ENCODE assay signal across 15 cellular contexts in the genomic region with DNA sequence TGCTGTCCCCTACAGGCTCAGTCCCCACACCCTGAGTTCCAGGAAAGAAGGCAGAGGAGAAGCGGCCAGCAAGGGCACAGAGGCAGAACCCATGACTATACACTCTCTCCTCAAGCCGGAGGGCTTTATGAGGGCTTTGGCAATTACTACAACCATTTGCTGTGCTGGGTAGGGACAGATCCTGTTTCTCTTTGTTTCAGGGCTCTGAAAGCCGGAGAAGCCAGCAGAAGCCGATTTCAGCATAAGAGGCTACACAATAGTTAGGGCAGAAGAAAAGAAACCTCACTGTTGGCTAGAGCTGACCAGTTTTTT. TPM values are rescaled to one million over a fixed set of nuclear protein-coding genes. Genes with fewer than 3 reads are reported as not detected.
DNase-seq lines count a peak whose midpoint lies in the region; ATAC-seq, FAIRE-seq and TF ChIP-seq lines count a peak whose summit lies in the region.
"Had no signal": no experiment of that assay in that cellular context is flagged by ENCODE, and none has a peak within 500 bp of the region (broad histone marks: within the 10 kb centered on the region; RNA-seq: fewer than 3 reads in every experiment).

No MANE protein-coding gene starts in this region.

- H2BK5ac ChIP-seq in mesendoderm (ENCODE audit: low read length): no peak overlapping the region

- TF ChIP-seq RAD21 in GM12878 (IDR thresholded peaks at IDR 0.05; ENCODE audit: insufficient read depth, low read depth, low read length): no peak

- POLR2A ChIA-PET in GM12878 (lab: Charles Lee): no interaction called here

- H3K27ac ChIP-seq in GM12878 (ENCODE audit: control insufficient read depth, insufficient read depth): no peak overlapping the region
- H3K27ac ChIP-seq in mesendoderm (ENCODE audit: low read depth, low read length): peak overlapping the region; percentile 69
- H3K27ac ChIP-seq in temporal lobe (ENCODE audit: low read depth, low read length): peak overlapping the region; percentile 4

- intact Hi-C loops in activated CD4-positive, alpha-beta T cell treated with anti-CD3 and anti-CD28 coated beads, Interleukin-2, amount 10 ng/mL, durations not matched to agents 24 days and 14 days (cut with micrococcal nuclease): no loop called here
- intact Hi-C loops in GM12878 (cut with micrococcal nuclease; ENCODE audit: unreplicated experiment): no loop called here

- peak overlapping the region; percentile 73 for H3K56ac ChIP-seq in mesendoderm (ENCODE audit: low read length)

- H4K20me1 ChIP-seq in GM12878 (ENCODE audit: control insufficient read depth, insufficient read depth): no peaks in the 10 kb centered on the region

- ATAC-seq in GM12878: no peak
- ATAC-seq in GM21360 (IDR thresholded peaks at IDR 0.05; ENCODE audit: unreplicated experiment): no peak
- ATAC-seq in HG02678 (IDR thresholded peaks at IDR 0.05; ENCODE audit: unreplicated experiment): no peak
- ATAC-seq: natural killer cell had no signal

- H2AK5ac ChIP-seq in mesendoderm (ENCODE audit: low read length): no peak overlapping the region

- H3K18ac ChIP-seq in mesendoderm (ENCODE audit: low read length): no peak overlapping the region

- no peak overlapping the region for H3K4me3 ChIP-seq in GM12878
- no peak overlapping the region for H3K4me3 ChIP-seq in mesendoderm (ENCODE audit: low read length)

- H3K4me1 Mint-ChIP-seq in activated CD4-positive, alpha-beta T cell treated with anti-CD3 and anti-CD28 coated beads, Interleukin-2, amount 10 ng/mL, durations not matched to agents 24 days and 14 days: peaks cover 6% of the 10 kb centered on the region

- H3K4ac ChIP-seq in mesendoderm (ENCODE audit: low read depth, low read length): no peak overlapping the region

- peaks cover 20% of the 10 kb centered on the region for H3K4me1 ChIP-seq in GM12878 (ENCODE audit: control insufficient read depth, insufficient read depth, low read length)
- H3K4me1 ChIP-seq in mesendoderm (ENCODE audit: control insufficient read depth, low read depth, low read length): peaks cover 4% of the 10 kb centered on the region

- H3K27me3 ChIP-seq in GM12878 (replicated peaks in 1 of 2; ENCODE audit: control insufficient read depth in 2 of 2, insufficient read depth in 2 of 2, low read length in 1 of 2) (no peaks in the 10 kb centered on the region), mesendoderm (ENCODE audit: insufficient read depth, low read length, poor library complexity) (no peaks in the 10 kb centered on the region)

- H3K9ac ChIP-seq in GM12878 (ENCODE audit: control insufficient read depth, insufficient read depth, low read length) (no peak overlapping the region), mesendoderm (ENCODE audit: low read length) (peak overlapping the region; percentile 53)

- RAD21 ChIA-PET in GM12878 (lab: Charles Lee; ENCODE audit: unreplicated experiment): interaction anchor here (1.4 kb wide), 1 partner anchor 59 kb away, joined by 3 read pairs; no protein-coding TSS in a partner anchor

- no peaks in the 10 kb centered on the region for H3K9me3 Mint-ChIP-seq in activated CD4-positive, alpha-beta T cell treated with anti-CD3 and anti-CD28 coated beads, Interleukin-2, amount 10 ng/mL, durations not matched to agents 24 days and 14 days
- H3K9me3 Mint-ChIP-seq: natural killer cell had no signal

- no peak overlapping the region for H2BK120ac ChIP-seq in mesendoderm (ENCODE audit: low read depth, low read length)

- H3K27me3 Mint-ChIP-seq in activated CD4-positive, alpha-beta T cell treated with anti-CD3 and anti-CD28 coated beads, Interleukin-2, amount 10 ng/mL, durations not matched to agents 24 days and 14 days: no peaks in the 10 kb centered on the region

- no peak for DNase-seq in activated CD4-positive, alpha-beta T cell treated with anti-CD3 and anti-CD28 coated beads, Interleukin-2, amount 10 ng/mL, durations not matched to agents 24 days and 14 days
- no peak for DNase-seq in activated CD4-positive, alpha-beta T cell treated with anti-CD3 and anti-CD28 coated beads, Interleukin-2, amount 50 U/mL, for 4 hours
- no peak for DNase-seq in GM12878 (ENCODE audit: low read depth, low spot score)
- no peak for DNase-seq in mesendoderm
- no peak for DNase-seq in NCI-H1048 (lab: John Stamatoyannopoulos, UW)
- DNase-seq: activated T-cell treated with anti-CD3 and anti-CD28 coated beads, Interleukin-2, amount 50 U/mL, for 1 hour; DMS79 treated with DMSO at 0.1 percent for 48 hours; Kasumi-1; natural killer cell; stimulated activated CD4-positive, alpha-beta T cell treated with anti-CD3 and anti-CD28 coated beads, Interleukin-2, amount 100 ng/mL, for 48 hours had no signal

- H4K5ac ChIP-seq in mesendoderm (ENCODE audit: low read length): no peak overlapping the region

- in situ Hi-C loops in GM12878 (cut with MboI): no loop called here

- H3K9me3 ChIP-seq in GM12878 (replicated peaks; ENCODE audit: control insufficient read depth, insufficient read depth, low read length): no peaks in the 10 kb centered on the region

- no peak for FAIRE-seq in GM12878 (lab: Jason Lieb, UNC)

- no peak overlapping the region for H2AFZ ChIP-seq in GM12878 (ENCODE audit: control insufficient read depth, low read depth, low read length)

- peaks cover 34% of the 10 kb centered on the region for H3K36me3 Mint-ChIP-seq in activated CD4-positive, alpha-beta T cell treated with anti-CD3 and anti-CD28 coated beads, Interleukin-2, amount 10 ng/mL, durations not matched to agents 24 days and 14 days (ENCODE audit: low read depth)
- H3K36me3 Mint-ChIP-seq: natural killer cell had no signal

- no peak for TF ChIP-seq CTCF in GM12878 (IDR thresholded peaks at IDR 0.05 in 2 of 3, conservative IDR thresholded peaks at IDR 0.05 in 1 of 3; ENCODE audit: control insufficient read depth in 2 of 3, extremely low read depth in 1 of 3, insufficient read depth in 1 of 3, low read depth in 3 of 3, low read length in 3 of 3)

- no peak overlapping the region for H3K4me2 ChIP-seq in GM12878 (ENCODE audit: control insufficient read depth, insufficient read depth)
- H3K4me2 ChIP-seq in mesendoderm (ENCODE audit: low read length): no peak overlapping the region

- H2BK15ac ChIP-seq in mesendoderm (replicated peaks; ENCODE audit: low read depth): no peak overlapping the region

- H3K79me2 ChIP-seq in GM12878 (ENCODE audit: control insufficient read depth, insufficient read depth, low read length) (no peaks in the 10 kb centered on the region), mesendoderm (ENCODE audit: control insufficient read depth, insufficient read depth, low read length) (no peaks in the 10 kb centered on the region)

- TF ChIP-seq EP300 in GM12878 (IDR thresholded peaks at IDR 0.05; ENCODE audit: borderline replicate concordance in 1 of 2, control insufficient read depth in 1 of 2, low read depth in 2 of 2, low read length in 2 of 2): no peak

- peak overlapping the region; percentile 25 for H3K27ac Mint-ChIP-seq in activated CD4-positive, alpha-beta T cell treated with anti-CD3 and anti-CD28 coated beads, Interleukin-2, amount 10 ng/mL, durations not matched to agents 24 days and 14 days

- no TSS peak for BruUV-seq in GM12878 (replicated peaks; lab: Mats Ljungman, UMichigan)

- no peaks in the 10 kb centered on the region for H3K79me1 ChIP-seq in mesendoderm (ENCODE audit: low read length)

- WGBS in GM12878 (ENCODE audit: insufficient coverage, insufficient replicate concordance, low lambda C conversion rate, missing lambda C conversion rate): 92% methylated on average over 4 of the region's 4 CpGs
- WGBS in mesendoderm (ENCODE audit: extremely low coverage, insufficient coverage, low lambda C conversion rate): no CpG with 5 or more reads among the region's 4 CpGs

- no peak overlapping the region for H3K4me3 Mint-ChIP-seq in activated CD4-positive, alpha-beta T cell treated with anti-CD3 and anti-CD28 coated beads, Interleukin-2, amount 10 ng/mL, durations not matched to agents 24 days and 14 days
- H3K4me3 Mint-ChIP-seq: natural killer cell had no signal

- no peak overlapping the region for H4K8ac ChIP-seq in mesendoderm (ENCODE audit: low read depth, low read length)

- CTCF ChIA-PET in GM12878 (lab: Yijun Ruan, JAX): interaction anchor here (0.9 to 1.1 kb wide), 3 partner anchors 11 to 105 kb away, joined by 3 to 4 read pairs (median 3); no protein-coding TSS in a partner anchor

- SMC1A ChIA-PET in GM12878 (lab: Charles Lee; ENCODE audit: uncharacterized antibody, unreplicated experiment): no interaction called here

- H3K36me3 ChIP-seq in GM12878 (ENCODE audit: control insufficient read depth in 2 of 2, insufficient read depth in 2 of 2, low read length in 1 of 2) (peaks cover 20 to 23% of the 10 kb centered on the region in 2 experiments), mesendoderm (ENCODE audit: control insufficient read depth, insufficient read depth, low read length) (peaks cover 8% of the 10 kb centered on the region)

- 0 out of 2 replicates have a peak, but pooled peaks have one; percentile 21 for TF ChIP-seq POLR2A in GM12878 (IDR thresholded peaks at IDR 0.05; ENCODE audit: low read depth, low read length)

- no peak overlapping the region for H3K23ac ChIP-seq in mesendoderm (ENCODE audit: low read length)

RNA-seq across cellular contexts. Expression of a gene that starts 13.9 kb away (rescaled TPM):
- total RNA-seq in activated CD4-positive, alpha-beta T cell treated with anti-CD3 and anti-CD28 coated beads, Interleukin-2, amount 10 ng/mL, durations not matched to agents 24 days and 14 days: 3.3 TPM in 2 replicates
- 0.37 and 0.69 TPM in 2 replicates for total RNA-seq in GM12878 (2013; cell fraction: nucleolus; rRNA removed)
- total RNA-seq in GM12878 (2014; rRNA removed): 0.16 and 0.45 TPM in 2 replicates
- total RNA-seq in GM12878 (2014; rRNA removed; fragmentation: Illumina TruSeq; extraction: Trizol): 0.14 TPM in 1 of 2 replicates, not detected in the other
- 0.33 and 0.56 TPM in 2 replicates for total RNA-seq in GM12878 (2021)
- polyA plus RNA-seq in GM12878 (2011; ENCODE audit: low read depth): not detected
- 0.48 and 1.4 TPM in 2 replicates for polyA plus RNA-seq in GM12878 (2011; rRNA removed)
- polyA plus RNA-seq in GM12878 (2011; cell fraction: cytosol; rRNA removed): 2.5 TPM in 2 replicates
- polyA plus RNA-seq in GM12878 (2011; cell fraction: nucleus; rRNA removed): 3.4 and 4.4 TPM in 2 replicates
- polyA plus RNA-seq in GM12878 (2012): 0.27 and 0.37 TPM in 2 replicates
- polyA plus RNA-seq in GM12878 (2014; fragmentation: Illumina TruSeq; extraction: Trizol): 0.40 and 0.57 TPM in 2 replicates
- not detected for polyA plus RNA-seq in GM12878 (2014; fragmentation: Nextera tagmentation; extraction: Ambion mirVana)
- 0.44 and 0.63 TPM in 2 replicates for polyA plus RNA-seq in GM12878 (2014; rRNA removed)
- under 1 TPM; 0.72 to 0.96 TPM for polyA plus RNA-seq in GM12878 (2016; fragmentation: Nextera tagmentation; extraction: Ambion mirVana)
- 1.8 and 1.9 TPM in 2 replicates for polyA minus RNA-seq in GM12878 (2011; rRNA and poly(A)+ RNA removed)
- 0.73 and 1.6 TPM in 2 replicates for polyA minus RNA-seq in GM12878 (2011; cell fraction: cytosol; rRNA and poly(A)+ RNA removed)
- 1.5 and 2.7 TPM in 2 replicates for polyA minus RNA-seq in GM12878 (2011; cell fraction: nucleus; rRNA and poly(A)+ RNA removed)
- 10.4 TPM for polyA plus RNA-seq in mesendoderm (2013, experiment 1 of 2)
- polyA plus RNA-seq in mesendoderm (2013, experiment 2 of 2): 10.7 TPM
- total RNA-seq in temporal lobe: 0.25 TPM

RNA-seq across cellular contexts. Expression of a gene that starts 23.2 kb away (rescaled TPM):
- not detected in 2 replicates for total RNA-seq in activated CD4-positive, alpha-beta T cell treated with anti-CD3 and anti-CD28 coated beads, Interleukin-2, amount 10 ng/mL, durations not matched to agents 24 days and 14 days
- total RNA-seq in GM12878 (2013; cell fraction: nucleolus; rRNA removed): not detected in 2 replicates
- not detected in 2 replicates for total RNA-seq in GM12878 (2014; rRNA removed)
- not detected in 2 replicates for total RNA-seq in GM12878 (2014; rRNA removed; fragmentation: Illumina TruSeq; extraction: Trizol)
- not detected in 2 replicates for total RNA-seq in GM12878 (2021)
- polyA plus RNA-seq in GM12878 (2011; ENCODE audit: low read depth): not detected
- polyA plus RNA-seq in GM12878 (2011; rRNA removed): not detected in 2 replicates
- polyA plus RNA-seq in GM12878 (2011; cell fraction: cytosol; rRNA removed): not detected in 2 replicates
- polyA plus RNA-seq in GM12878 (2011; cell fraction: nucleus; rRNA removed): not detected in 2 replicates
- 0.07 TPM in 1 of 2 replicates, not detected in the other for polyA plus RNA-seq in GM12878 (2012)
- not detected in 2 replicates for polyA plus RNA-seq in GM12878 (2014; fragmentation: Illumina TruSeq; extraction: Trizol)
- not detected for polyA plus RNA-seq in GM12878 (2014; fragmentation: Nextera tagmentation; extraction: Ambion mirVana)
- polyA plus RNA-seq in GM12878 (2014; rRNA removed): not detected in 2 replicates
- not detected for polyA plus RNA-seq in GM12878 (2016; fragmentation: Nextera tagmentation; extraction: Ambion mirVana)
- polyA minus RNA-seq in GM12878 (2011; rRNA and poly(A)+ RNA removed): not detected in 2 replicates
- not detected in 2 replicates for polyA minus RNA-seq in GM12878 (2011; cell fraction: cytosol; rRNA and poly(A)+ RNA removed)
- polyA minus RNA-seq in GM12878 (2011; cell fraction: nucleus; rRNA and poly(A)+ RNA removed): not detected in 2 replicates
- polyA plus RNA-seq in mesendoderm (2013, experiment 1 of 2): 0.17 TPM
- polyA plus RNA-seq in mesendoderm (2013, experiment 2 of 2): 0.11 TPM
- not detected for total RNA-seq in temporal lobe
- total RNA-seq: A673, cerebellum had no signal

RNA-seq across cellular contexts. Expression of a gene that starts 31.7 kb away (rescaled TPM):
- total RNA-seq in activated CD4-positive, alpha-beta T cell treated with anti-CD3 and anti-CD28 coated beads, Interleukin-2, amount 10 ng/mL, durations not matched to agents 24 days and 14 days: not detected in 2 replicates
- total RNA-seq in GM12878 (2013; cell fraction: nucleolus; rRNA removed): not detected in 2 replicates
- total RNA-seq in GM12878 (2014; rRNA removed) (not detected in 2 replicates), GM12878 (2014; rRNA removed; fragmentation: Illumina TruSeq; extraction: Trizol) (not detected in 2 replicates), GM12878 (2021) (0.28 and 0.32 TPM in 2 replicates), temporal lobe (0.25 TPM)
- polyA plus RNA-seq in GM12878 (2011; ENCODE audit: low read depth): not detected
- polyA plus RNA-seq in GM12878 (2011; rRNA removed) (not detected in 2 replicates), GM12878 (2014; fragmentation: Illumina TruSeq; extraction: Trizol) (not detected in 2 replicates), GM12878 (2014; fragmentation: Nextera tagmentation; extraction: Ambion mirVana) (not detected), GM12878 (2014; rRNA removed) (not detected in 2 replicates), GM12878 (2016; fragmentation: Nextera tagmentation; extraction: Ambion mirVana) (not detected)
- polyA plus RNA-seq in GM12878 (2011; cell fraction: cytosol; rRNA removed): not detected in 2 replicates
- polyA plus RNA-seq in GM12878 (2011; cell fraction: nucleus; rRNA removed): 0.12 TPM in 1 of 2 replicates, not detected in the other
- not detected in 2 replicates for polyA plus RNA-seq in GM12878 (2012)
- not detected in 2 replicates for polyA minus RNA-seq in GM12878 (2011; rRNA and poly(A)+ RNA removed)
- polyA minus RNA-seq in GM12878 (2011; cell fraction: cytosol; rRNA and poly(A)+ RNA removed): not detected in 2 replicates
- polyA minus RNA-seq in GM12878 (2011; cell fraction: nucleus; rRNA and poly(A)+ RNA removed): not detected in 2 replicates
- polyA plus RNA-seq in mesendoderm (2013, experiment 1 of 2): 0.04 TPM
- polyA plus RNA-seq in mesendoderm (2013, experiment 2 of 2): not detected
- total RNA-seq: A673, cerebellum, natural killer cell had no signal

RNA-seq across cellular contexts. Expression of a gene that starts 39.5 kb away (rescaled TPM):
- 13.2 and 14.7 TPM in 2 replicates for total RNA-seq in activated CD4-positive, alpha-beta T cell treated with anti-CD3 and anti-CD28 coated beads, Interleukin-2, amount 10 ng/mL, durations not matched to agents 24 days and 14 days
- total RNA-seq in GM12878 (2013; cell fraction: nucleolus; rRNA removed): 3.9 and 6.4 TPM in 2 replicates
- total RNA-seq in GM12878 (2014; rRNA removed): 1.5 and 3.4 TPM in 2 replicates
- total RNA-seq in GM12878 (2014; rRNA removed; fragmentation: Illumina TruSeq; extraction: Trizol): 0.31 and 0.83 TPM in 2 replicates
- 1.6 and 2.5 TPM in 2 replicates for total RNA-seq in GM12878 (2021)
- polyA plus RNA-seq in GM12878 (2011; ENCODE audit: low read depth): 0.71 TPM
- polyA plus RNA-seq in GM12878 (2011; rRNA removed): 0.69 and 1.2 TPM in 2 replicates
- 1.5 and 2.2 TPM in 2 replicates for polyA plus RNA-seq in GM12878 (2011; cell fraction: cytosol; rRNA removed)
- polyA plus RNA-seq in GM12878 (2011; cell fraction: nucleus; rRNA removed): 9.2 and 13.9 TPM in 2 replicates
- polyA plus RNA-seq in GM12878 (2012): 2.2 and 2.3 TPM in 2 replicates
- 0.03 and 0.37 TPM in 2 replicates for polyA plus RNA-seq in GM12878 (2014; fragmentation: Illumina TruSeq; extraction: Trizol)
- polyA plus RNA-seq in GM12878 (2014; fragmentation: Nextera tagmentation; extraction: Ambion mirVana): under 1 TPM in 1 of 2 experiments, not detected in 1; 0.15 TPM
- polyA plus RNA-seq in GM12878 (2014; rRNA removed): 0.60 and 1.6 TPM in 2 replicates
- 1 to 10 TPM; 1.3 to 1.5 TPM for polyA plus RNA-seq in GM12878 (2016; fragmentation: Nextera tagmentation; extraction: Ambion mirVana)
- polyA minus RNA-seq in GM12878 (2011; rRNA and poly(A)+ RNA removed): 0.59 and 0.67 TPM in 2 replicates
- 0.40 and 2.0 TPM in 2 replicates for polyA minus RNA-seq in GM12878 (2011; cell fraction: cytosol; rRNA and poly(A)+ RNA removed)
- 2.2 and 2.9 TPM in 2 replicates for polyA minus RNA-seq in GM12878 (2011; cell fraction: nucleus; rRNA and poly(A)+ RNA removed)
- polyA plus RNA-seq in mesendoderm (2013, experiment 1 of 2): 3.7 TPM
- 4.2 TPM for polyA plus RNA-seq in mesendoderm (2013, experiment 2 of 2)
- total RNA-seq in temporal lobe: 1.5 TPM
